In the genomic region with DNA sequence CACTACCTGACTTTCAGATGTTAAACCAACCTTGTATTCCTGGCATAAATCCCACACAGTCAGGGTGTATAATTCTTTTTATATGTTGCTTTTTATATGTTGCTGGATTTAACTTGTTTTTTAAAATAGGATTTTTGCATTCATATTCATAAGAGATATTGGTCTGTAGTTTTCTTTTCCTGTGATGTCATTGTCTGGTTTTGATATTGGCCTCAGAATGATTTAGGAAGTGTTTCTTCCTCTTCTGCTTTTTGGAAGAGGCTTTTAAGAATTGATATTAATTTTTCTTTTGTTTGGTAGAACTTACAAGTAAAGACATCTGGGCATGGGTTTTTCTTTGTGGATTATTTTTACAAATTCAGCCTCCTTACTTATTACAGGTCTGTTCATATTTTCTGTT, we compare ENCODE assay signal across 22 cellular contexts.
DNase-seq lines count a peak whose midpoint lies in the region; ATAC-seq, FAIRE-seq and TF ChIP-seq lines count a peak whose summit lies in the region.
"Had no signal": no experiment of that assay in that cellular context is flagged by ENCODE, and none has a peak within 500 bp of the region (broad histone marks: within the 10 kb centered on the region; RNA-seq: fewer than 3 reads in every experiment).

No MANE protein-coding gene starts in this region.

- POLR2A ChIA-PET in CD4-positive, alpha-beta memory T cell (lab: Charles Lee; ENCODE audit: partially characterized antibody) = interaction anchor here (0.9 to 1.0 kb wide), 2 partner anchors 32 to 92 kb away, joined by 3 read pairs; no protein-coding TSS in a partner anchor
- POLR2A ChIA-PET in T-cell (lab: Charles Lee) = no interaction called here

- intact Hi-C loops in CD4-positive, alpha-beta memory T cell (cut with micrococcal nuclease) = loop anchor here (10.0 kb wide), 3 partner anchors 74 to 204 kb away; no protein-coding TSS in a partner anchor

- TF ChIP-seq CTCF in nephron progenitor cell (IDR thresholded peaks at IDR 0.05) = no peak

- peaks cover 28 to 49% (median 41%) of the 10 kb centered on the region in 4 donors for H3K4me1 Mint-ChIP-seq in CD4-positive, alpha-beta memory T cell
- H3K4me1 Mint-ChIP-seq in T-cell = peaks cover 42 to 62% (median 60%) of the 10 kb centered on the region in 3 donors
- peaks cover 75 to 96% of the 10 kb centered on the region in 2 donors for H3K4me1 Mint-ChIP-seq in immature natural killer cell
- H3K4me1 Mint-ChIP-seq in nephron progenitor cell = peaks cover 4% of the 10 kb centered on the region

- H3K4me3 Mint-ChIP-seq in CD4-positive, alpha-beta memory T cell = no peak overlapping the region
- no peak overlapping the region for H3K4me3 Mint-ChIP-seq in T-cell
- no peak overlapping the region for H3K4me3 Mint-ChIP-seq in immature natural killer cell
- H3K4me3 Mint-ChIP-seq in nephron progenitor cell = no peak overlapping the region

- FAIRE-seq in HTR-8/SVneo (lab: Jason Lieb, UNC) = no peak
- FAIRE-seq: colon, endothelial cell of umbilical vein, GM19239 had no signal

- no peak for DNase-seq in CD4-positive, alpha-beta memory T cell
- peak; percentile 53 for DNase-seq in KBM-7
- DNase-seq in T-cell = no peak
- no peak for DNase-seq in immature natural killer cell
- DNase-seq in nephron progenitor cell = no peak
- DNase-seq in DMS79 (lab: John Stamatoyannopoulos, UW) = no peak
- DNase-seq in HTR-8/SVneo (ENCODE audit: insufficient read length, low spot score) = no peak
- DNase-seq: activated CD4-positive, alpha-beta T cell treated with anti-CD3 and anti-CD28 coated beads, Interleukin-2, amount 50 U/mL, for 1 hour; foreskin fibroblast; hypothalamus; mesendoderm; NCI-H187 treated with DMSO at 0.1 percent for 48 hours; stimulated activated CD4-positive, alpha-beta T cell treated with anti-CD3 and anti-CD28 coated beads, Interleukin-12 subunit alpha, Interleukin-12 subunit beta, amount 100 ng/mL, for 4 hours; trophoblast cell had no signal

- no peaks in the 10 kb centered on the region for H3K27me3 ChIP-seq in CD4-positive, alpha-beta memory T cell (ENCODE audit: insufficient read depth, low read length)
- H3K27me3 ChIP-seq: ascending aorta, BLaER1 had no signal

- peaks cover 28% of the 10 kb centered on the region for H3K4me1 ChIP-seq in CD4-positive, alpha-beta memory T cell (ENCODE audit: insufficient read depth, low read length)
- H3K4me1 ChIP-seq: ascending aorta, SJSA1 had no signal

- peaks cover 0 to 9% (median 3%) of the 10 kb centered on the region in 8 donors for H3K9me3 Mint-ChIP-seq in CD4-positive, alpha-beta memory T cell
- H3K9me3 Mint-ChIP-seq in T-cell (peaks cover 0 to 7% (median 5%) of the 10 kb centered on the region in 3 donors), immature natural killer cell (no peaks in the 10 kb centered on the region), nephron progenitor cell (peaks cover 37% of the 10 kb centered on the region)

- in situ Hi-C loops in KBM-7 (cut with MboI; ENCODE audit: low pct_unique_long_range_greater_than_20kb, low sequenced_read_pairs) = no loop called here

- H3K4me3 ChIP-seq in CD4-positive, alpha-beta memory T cell (ENCODE audit: low read length in 2 of 2) = no peak overlapping the region
- H3K4me3 ChIP-seq: ascending aorta, BLaER1, SJSA1 had no signal

- H3K9me3 ChIP-seq in CD4-positive, alpha-beta memory T cell (ENCODE audit: control insufficient read depth in 1 of 2, low read length in 2 of 2) = no peaks in the 10 kb centered on the region
- H3K9me3 ChIP-seq: SJSA1 had no signal

- peaks cover 64 to 86% of the 10 kb centered on the region in 2 donors for H3K36me3 Mint-ChIP-seq in CD4-positive, alpha-beta memory T cell
- H3K36me3 Mint-ChIP-seq in T-cell (peaks cover 75% of the 10 kb centered on the region), immature natural killer cell (peaks cover 30 to 57% (median 48%) of the 10 kb centered on the region in 3 donors), nephron progenitor cell (ENCODE audit: low read depth) (no peaks in the 10 kb centered on the region)

- peak overlapping the region in 6 of 7 donors; percentile 0 to 63 (median 42) for H3K27ac Mint-ChIP-seq in CD4-positive, alpha-beta memory T cell
- H3K27ac Mint-ChIP-seq in T-cell = peak overlapping the region; percentile 30 to 78
- peak overlapping the region; percentile 48 to 96 (median 79) for H3K27ac Mint-ChIP-seq in immature natural killer cell
- H3K27ac Mint-ChIP-seq in nephron progenitor cell = no peak overlapping the region
- H3K27ac Mint-ChIP-seq: activated T-helper 2 cell treated with anti-CD3 and anti-CD28 coated beads, Interferon-gamma antibody, Interleukin-2, Interleukin-4, amounts not matched to agents 10 μg/mL and 5 μg/mL and 100 μg/mL, durations not matched to agents 14 hours and 24 hours and 36 hours had no signal

- CTCF ChIA-PET in CD4-positive, alpha-beta memory T cell (lab: Charles Lee; ENCODE audit: partially characterized antibody) = no interaction called here
- CTCF ChIA-PET in T-cell (lab: Charles Lee) = interaction anchor here in 1 of 2 donors (0.5 kb wide), 1 partner anchor 12 kb away, joined by 10 read pairs; no protein-coding TSS in a partner anchor

- H3K27ac ChIP-seq in CD4-positive, alpha-beta memory T cell (ENCODE audit: low read depth, low read length) = no peak overlapping the region
- H3K27ac ChIP-seq: ascending aorta, BLaER1, SJSA1 had no signal

- no peak for ATAC-seq in T-cell (replicated peaks in 1 of 4)
- ATAC-seq: HCT116 had no signal

- H3K27me3 Mint-ChIP-seq in CD4-positive, alpha-beta memory T cell = no peaks in the 10 kb centered on the region
- no peaks in the 10 kb centered on the region for H3K27me3 Mint-ChIP-seq in T-cell
- H3K27me3 Mint-ChIP-seq in immature natural killer cell (ENCODE audit: low read depth in 3 of 3) = peaks cover 3 to 5% (median 4%) of the 10 kb centered on the region in 3 donors
- H3K27me3 Mint-ChIP-seq in nephron progenitor cell (ENCODE audit: low read depth, poor library complexity) = peaks cover 7% of the 10 kb centered on the region

- peaks cover 37% of the 10 kb centered on the region for H3K36me3 ChIP-seq in CD4-positive, alpha-beta memory T cell (ENCODE audit: insufficient read depth, low read length)
- H3K36me3 ChIP-seq: ascending aorta, SJSA1 had no signal
